ENCODE assay signal across 14 cellular contexts in genomic region chr3:160447544-160447943, GRCh38. TPM values are rescaled to one million over a fixed set of nuclear protein-coding genes. Genes with fewer than 3 reads are reported as not detected.
A peak's percentile ranks its signal among the peaks of the same experiment; 100 is the strongest.
DNase-seq lines count a peak whose midpoint lies in the region; ATAC-seq and FAIRE-seq lines count a peak whose summit lies in the region.
"Had no signal": no experiment of that assay in that cellular context is flagged by ENCODE, and none has a peak within 500 bp of the region (broad histone marks: within the 10 kb centered on the region; RNA-seq: fewer than 3 reads in every experiment).

No MANE protein-coding gene starts in this region.

- H3K27ac Mint-ChIP-seq in activated CD4-positive, alpha-beta T cell treated with anti-CD3 and anti-CD28 coated beads, Interleukin-2, amount 10 ng/mL, durations not matched to agents 24 days and 14 days, result no peak overlapping the region
- H3K27ac Mint-ChIP-seq in effector memory CD8-positive, alpha-beta T cell, result no peak overlapping the region

- peaks cover 43% of the 10 kb centered on the region for H3K36me3 Mint-ChIP-seq in activated CD4-positive, alpha-beta T cell treated with anti-CD3 and anti-CD28 coated beads, Interleukin-2, amount 10 ng/mL, durations not matched to agents 24 days and 14 days (ENCODE audit: low read depth)
- peaks cover 21% of the 10 kb centered on the region for H3K36me3 Mint-ChIP-seq in effector memory CD8-positive, alpha-beta T cell (ENCODE audit: insufficient read depth)

- no peak for ATAC-seq in effector memory CD8-positive, alpha-beta T cell (replicated peaks)
- ATAC-seq in HG02870 (IDR thresholded peaks at IDR 0.05; ENCODE audit: unreplicated experiment), result no peak

- H3K27me3 Mint-ChIP-seq in activated CD4-positive, alpha-beta T cell treated with anti-CD3 and anti-CD28 coated beads, Interleukin-2, amount 10 ng/mL, durations not matched to agents 24 days and 14 days, result no peaks in the 10 kb centered on the region
- no peaks in the 10 kb centered on the region for H3K27me3 Mint-ChIP-seq in effector memory CD8-positive, alpha-beta T cell
- H3K27me3 Mint-ChIP-seq: naive B cell had no signal

- FAIRE-seq in RCC 7860 (lab: Jason Lieb, UNC), result peak; percentile 44

- intact Hi-C loops in activated CD4-positive, alpha-beta T cell treated with anti-CD3 and anti-CD28 coated beads, Interleukin-2, amount 10 ng/mL, durations not matched to agents 24 days and 14 days (cut with micrococcal nuclease), result no loop called here
- intact Hi-C loops in head of caudate nucleus (cut with DNase I), result no loop called here

- peaks cover 41% of the 10 kb centered on the region for H3K4me1 Mint-ChIP-seq in activated CD4-positive, alpha-beta T cell treated with anti-CD3 and anti-CD28 coated beads, Interleukin-2, amount 10 ng/mL, durations not matched to agents 24 days and 14 days
- peaks cover 18 to 32% of the 10 kb centered on the region in 2 donors for H3K4me1 Mint-ChIP-seq in effector memory CD8-positive, alpha-beta T cell (ENCODE audit: low read depth in 2 of 2)

- peak; percentile 48 for DNase-seq in activated CD4-positive, alpha-beta T cell treated with anti-CD3 and anti-CD28 coated beads, Interleukin-2, amount 10 ng/mL, durations not matched to agents 24 days and 14 days
- no peak for DNase-seq in activated CD4-positive, alpha-beta T cell treated with anti-CD3 and anti-CD28 coated beads for 4 hours
- no peak for DNase-seq in RCC 7860 (ENCODE audit: low spot score)
- no peak for DNase-seq in effector memory CD8-positive, alpha-beta T cell
- DNase-seq in renal cortical epithelial cell (ENCODE audit: low read depth), result peak; percentile 27
- DNase-seq in epidermal melanocyte (ENCODE audit: insufficient read length, low spot score), result no peak
- no peak for DNase-seq in head of caudate nucleus
- DNase-seq: activated effector memory CD4-positive, alpha-beta T cell treated with Interleukin-2 at 50 U/mL for 16 hours; glutamatergic neuron; GOT3; naive B cell; NCI-H2107; upper lobe of left lung had no signal

- peak overlapping the region; percentile 35 for H3K4me3 Mint-ChIP-seq in activated CD4-positive, alpha-beta T cell treated with anti-CD3 and anti-CD28 coated beads, Interleukin-2, amount 10 ng/mL, durations not matched to agents 24 days and 14 days
- peak overlapping the region; percentile 8 to 100 for H3K4me3 Mint-ChIP-seq in effector memory CD8-positive, alpha-beta T cell

- H3K9me3 Mint-ChIP-seq in activated CD4-positive, alpha-beta T cell treated with anti-CD3 and anti-CD28 coated beads, Interleukin-2, amount 10 ng/mL, durations not matched to agents 24 days and 14 days, result peaks cover 4% of the 10 kb centered on the region
- H3K9me3 Mint-ChIP-seq in effector memory CD8-positive, alpha-beta T cell, result no peaks in the 10 kb centered on the region
- H3K9me3 Mint-ChIP-seq: naive B cell had no signal

RNA-seq across cellular contexts. Expression of gene TRIM59, which starts 2.0 kb away (rescaled TPM):
- total RNA-seq in activated CD4-positive, alpha-beta T cell treated with anti-CD3 and anti-CD28 coated beads, Interleukin-2, amount 10 ng/mL, durations not matched to agents 24 days and 14 days, result 31.8 and 35.0 TPM in 2 replicates
- total RNA-seq in renal cortical epithelial cell, result 18.8 and 35.3 TPM in 2 replicates

RNA-seq across cellular contexts. Expression of gene SMC4, which starts 48.1 kb away (rescaled TPM):
- 171 and 179 TPM in 2 replicates for total RNA-seq in activated CD4-positive, alpha-beta T cell treated with anti-CD3 and anti-CD28 coated beads, Interleukin-2, amount 10 ng/mL, durations not matched to agents 24 days and 14 days
- 32.3 and 39.8 TPM in 2 replicates for total RNA-seq in renal cortical epithelial cell

RNA-seq across cellular contexts. Expression of gene IFT80, which starts 48.5 kb away (rescaled TPM):
- 13.0 and 14.3 TPM in 2 replicates for total RNA-seq in activated CD4-positive, alpha-beta T cell treated with anti-CD3 and anti-CD28 coated beads, Interleukin-2, amount 10 ng/mL, durations not matched to agents 24 days and 14 days
- 66.2 and 81.8 TPM in 2 replicates for total RNA-seq in renal cortical epithelial cell

Comparison
In these comparisons a context has a peak if more than half of its experiments do, and no peak if none do; other contexts are left out.
1. DNase-seq: peak in activated CD4-positive, alpha-beta T cell treated with anti-CD3 and anti-CD28 coated beads, Interleukin-2, amount 10 ng/mL, durations not matched to agents 24 days and 14 days (single experiment) and renal cortical epithelial cell (single experiment); none in activated CD4-positive, alpha-beta T cell treated with anti-CD3 and anti-CD28 coated beads for 4 hours (0 of 2), RCC 7860 (single experiment), effector memory CD8-positive, alpha-beta T cell (0 of 3), epidermal melanocyte (single experiment) and head of caudate nucleus (0 of 42).